ENCODE assay signal across 21 cellular contexts in the genomic region with DNA sequence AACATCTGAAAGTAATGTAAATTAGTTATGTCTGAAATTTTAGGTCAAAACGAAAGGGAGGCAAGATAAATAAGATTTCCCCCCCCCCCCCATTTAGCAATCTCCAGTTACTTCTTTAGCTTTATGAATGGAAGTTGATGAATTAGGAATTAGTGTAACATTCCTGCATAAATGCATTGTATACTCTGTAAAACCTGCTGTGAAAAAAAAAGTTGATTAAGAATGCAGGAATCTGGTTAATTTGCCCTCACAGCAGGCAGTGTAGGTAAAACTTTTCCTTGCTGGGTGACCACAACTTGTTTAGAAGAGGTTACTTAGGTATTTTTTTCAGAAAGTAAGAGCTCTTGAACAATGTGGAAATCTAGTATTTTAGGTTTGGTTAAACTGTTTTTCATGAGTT. TPM values are rescaled to one million over a fixed set of nuclear protein-coding genes. Genes with fewer than 3 reads are reported as not detected.
DNase-seq lines count a peak whose midpoint lies in the region; ATAC-seq and TF ChIP-seq lines count a peak whose summit lies in the region.
"Had no signal": no experiment of that assay in that cellular context is flagged by ENCODE, and none has a peak within 500 bp of the region (broad histone marks: within the 10 kb centered on the region; RNA-seq: fewer than 3 reads in every experiment).

No MANE protein-coding gene starts in this region.

- H3K4me3 ChIP-seq in HAP-1 (no peak overlapping the region), neural progenitor cell (peak overlapping the region; percentile 93)
- H3K4me3 ChIP-seq: A549, MG63, SJSA1 had no signal

- H3K27me3 ChIP-seq in HAP-1 (ENCODE audit: low read depth) (no peaks in the 10 kb centered on the region), neural progenitor cell (no peaks in the 10 kb centered on the region)
- H3K27me3 ChIP-seq: MG63, SJSA1 had no signal

- peaks cover 15% of the 10 kb centered on the region for H3K36me3 Mint-ChIP-seq in neural progenitor cell
- peaks cover 24% of the 10 kb centered on the region for H3K36me3 Mint-ChIP-seq in activated T-cell treated with anti-CD3 and anti-CD28 coated beads, Interleukin-2, amount 50 U/mL, for 4 hours (ENCODE audit: insufficient read depth)
- peaks cover 3% of the 10 kb centered on the region for H3K36me3 Mint-ChIP-seq in natural killer cell

- no peak overlapping the region for H2AFZ ChIP-seq in neural progenitor cell (replicated peaks)

- H3K9me3 Mint-ChIP-seq in neural progenitor cell (no peaks in the 10 kb centered on the region), natural killer cell (no peaks in the 10 kb centered on the region)
- no peaks in the 10 kb centered on the region for H3K9me3 Mint-ChIP-seq in activated T-cell treated with anti-CD3 and anti-CD28 coated beads, Interleukin-2, amount 50 U/mL, for 4 hours
- H3K9me3 Mint-ChIP-seq: CD14-positive monocyte had no signal

- no peak for TF ChIP-seq CTCF in neural progenitor cell (IDR thresholded peaks at IDR 0.05)
- TF ChIP-seq CTCF in natural killer cell (IDR thresholded peaks at IDR 0.05): no peak

- H3K4me1 Mint-ChIP-seq in neural progenitor cell (peaks cover 29% of the 10 kb centered on the region), natural killer cell (no peaks in the 10 kb centered on the region)
- H3K4me1 Mint-ChIP-seq in activated T-cell treated with anti-CD3 and anti-CD28 coated beads, Interleukin-2, amount 50 U/mL, for 4 hours (ENCODE audit: low read depth): no peaks in the 10 kb centered on the region
- H3K4me1 Mint-ChIP-seq: B cell, CD14-positive monocyte had no signal

- H3F3A ChIP-seq in neural progenitor cell (ENCODE audit: low read depth): peaks cover 93% of the 10 kb centered on the region

- peaks cover 1% of the 10 kb centered on the region for H4K20me1 ChIP-seq in neural progenitor cell (ENCODE audit: low read depth)

- H3K4me3 Mint-ChIP-seq in neural progenitor cell (no peak overlapping the region), natural killer cell (no peak overlapping the region)
- no peak overlapping the region for H3K4me3 Mint-ChIP-seq in activated T-cell treated with anti-CD3 and anti-CD28 coated beads, Interleukin-2, amount 50 U/mL, for 4 hours
- H3K4me3 Mint-ChIP-seq: B cell, CD14-positive monocyte had no signal

- H3K27me3 Mint-ChIP-seq in neural progenitor cell (ENCODE audit: insufficient read depth, low read depth) (peaks cover 2% of the 10 kb centered on the region), natural killer cell (ENCODE audit: low read depth in 2 of 2) (no peaks in the 10 kb centered on the region)
- H3K27me3 Mint-ChIP-seq in activated T-cell treated with anti-CD3 and anti-CD28 coated beads, Interleukin-2, amount 50 U/mL, for 4 hours (ENCODE audit: low read depth): no peaks in the 10 kb centered on the region
- H3K27me3 Mint-ChIP-seq: B cell had no signal

- peak overlapping the region; percentile 99 for H3K4me2 ChIP-seq in neural progenitor cell
- H3K4me2 ChIP-seq: A549 had no signal

- H3K9me3 ChIP-seq in HAP-1 (no peaks in the 10 kb centered on the region), neural progenitor cell (ENCODE audit: low read depth) (no peaks in the 10 kb centered on the region)
- H3K9me3 ChIP-seq: A549, MG63, SJSA1 had no signal

- peak overlapping the region; percentile 97 for H3K27ac ChIP-seq in neural progenitor cell
- H3K27ac ChIP-seq: A549, SJSA1 had no signal

- no peak overlapping the region for H3K9ac ChIP-seq in neural progenitor cell

- in situ Hi-C loops in HAP-1 (cut with MboI; ENCODE audit: low sequenced_read_pairs): no loop called here

- H3K36me3 ChIP-seq in HAP-1 (replicated peaks) (peaks cover 26% of the 10 kb centered on the region), neural progenitor cell (peaks cover 40% of the 10 kb centered on the region)

- H3K79me2 ChIP-seq in neural progenitor cell (ENCODE audit: low read depth): peaks cover 95% of the 10 kb centered on the region

- intact Hi-C loops in natural killer cell (cut with micrococcal nuclease): no loop called here

- ATAC-seq in esophagus mucosa (no peak), HG03439 (IDR thresholded peaks at IDR 0.05; ENCODE audit: unreplicated experiment) (no peak), natural killer cell (no peak)
- ATAC-seq in activated T-cell treated with anti-CD3 and anti-CD28 coated beads, Interleukin-2, amount 50 U/mL, for 4 hours: no peak
- ATAC-seq: A549, Right ventricle myocardium inferior had no signal

- DNase-seq in HAP-1 (ENCODE audit: low spot score in 2 of 2): peak; percentile 40 to 91
- DNase-seq in astrocyte of the hippocampus (ENCODE audit: low read depth, low spot score): peak; percentile 75
- DNase-seq in iPS DF 4.7 (ENCODE audit: extremely low read depth, low spot score): peak; percentile 93
- DNase-seq in neural progenitor cell (ENCODE audit: low spot score): peak; percentile 86
- no peak for DNase-seq in activated T-cell treated with anti-CD3 and anti-CD28 coated beads, Interleukin-2, amount 50 U/mL, for 4 hours
- no peak for DNase-seq in natural killer cell
- DNase-seq: H7, MG63, NCI-H1417, NCI-H1694 treated with DMSO at 0.1 percent for 48 hours, NCI-H2081 treated with DMSO at 0.1 percent for 48 hours, NCI-H2171 treated with DMSO at 0.1 percent for 48 hours, NCI-H524 treated with DMSO at 0.1 percent for 48 hours, OCI-M1 had no signal

- H3K27ac Mint-ChIP-seq in neural progenitor cell (no peak overlapping the region), natural killer cell (no peak overlapping the region)
- H3K27ac Mint-ChIP-seq: B cell, CD14-positive monocyte had no signal

- peaks cover 51% of the 10 kb centered on the region for H3K4me1 ChIP-seq in HAP-1
- peaks cover 79% of the 10 kb centered on the region for H3K4me1 ChIP-seq in neural progenitor cell
- H3K4me1 ChIP-seq: A549 had no signal

RNA-seq across cellular contexts. Expression of a gene that starts 15.3 kb away (rescaled TPM):
- total RNA-seq in neural progenitor cell (ENCODE audit: low replicate concordance): 88.7 and 154 TPM in 2 replicates
- 22.8 TPM for total RNA-seq in esophagus mucosa
- 10 to 100 TPM; 26.6 to 38.2 (median 35.4) TPM for total RNA-seq in activated T-cell treated with anti-CD3 and anti-CD28 coated beads, Interleukin-2, amount 50 U/mL, for 4 hours
- total RNA-seq in natural killer cell: 10 to 100 TPM; 45.7 to 55.4 (median 48.4) TPM

RNA-seq across cellular contexts. Expression of a gene that starts 15.5 kb away (rescaled TPM):
- 89.2 and 128 TPM in 2 replicates for total RNA-seq in neural progenitor cell (ENCODE audit: low replicate concordance)
- total RNA-seq in esophagus mucosa: 5.2 TPM
- 10 to 100 TPM; 16.8 to 19.7 (median 18.0) TPM for total RNA-seq in activated T-cell treated with anti-CD3 and anti-CD28 coated beads, Interleukin-2, amount 50 U/mL, for 4 hours
- total RNA-seq in natural killer cell: 10 to 100 TPM; 13.0 to 25.9 (median 20.0) TPM

Comparison
In these comparisons a context has a peak if more than half of its experiments do, and no peak if none do; other contexts are left out.
1. DNase-seq: peak in HAP-1 (2 of 2), astrocyte of the hippocampus (single experiment), iPS DF 4.7 (single experiment) and neural progenitor cell (single experiment); none in activated T-cell treated with anti-CD3 and anti-CD28 coated beads, Interleukin-2, amount 50 U/mL, for 4 hours (single experiment) and natural killer cell (single experiment).